ENCODE assay signal across 10 cellular contexts in the genomic region with DNA sequence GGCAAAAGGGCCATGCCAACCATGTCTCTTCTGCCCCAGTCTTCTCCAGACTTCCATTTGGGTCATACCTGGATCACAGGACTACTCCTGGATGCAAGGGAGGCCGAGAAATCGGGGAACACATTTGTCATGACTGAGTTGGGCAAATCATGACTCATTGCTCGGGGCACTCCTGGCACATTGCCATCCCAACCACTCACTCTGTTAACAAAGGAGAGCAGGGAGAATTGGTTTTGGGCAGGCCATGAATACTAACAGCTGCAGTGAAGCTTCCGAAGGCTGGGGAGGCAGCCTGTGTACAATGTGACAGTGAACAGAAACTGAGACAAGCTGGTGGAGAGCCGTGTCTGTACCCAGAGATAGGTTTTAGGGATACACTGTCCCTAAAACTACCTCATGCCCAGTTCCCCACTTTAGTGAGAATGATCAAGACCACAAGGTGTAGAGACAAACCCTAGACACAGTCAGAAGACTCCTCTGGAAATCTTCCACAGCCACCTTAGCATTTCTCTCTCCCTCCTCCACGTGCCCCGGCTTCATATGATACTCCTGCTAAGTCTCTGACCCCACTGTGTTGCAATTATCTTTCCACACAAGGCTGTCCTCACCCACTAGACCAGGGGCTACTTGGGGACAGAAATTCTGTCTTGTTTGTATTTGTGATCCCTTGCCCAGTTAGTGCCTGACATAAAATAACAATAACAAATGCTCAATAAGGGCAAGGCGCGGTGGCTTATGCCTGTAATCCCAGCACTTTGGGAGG. TPM values are rescaled to one million over a fixed set of nuclear protein-coding genes. Genes with fewer than 3 reads are reported as not detected.
DNase-seq lines count a peak whose midpoint lies in the region; ATAC-seq and TF ChIP-seq lines count a peak whose summit lies in the region.
"Had no signal": no experiment of that assay in that cellular context is flagged by ENCODE, and none has a peak within 500 bp of the region (broad histone marks: within the 10 kb centered on the region; RNA-seq: fewer than 3 reads in every experiment).

No MANE protein-coding gene starts in this region.

- H3K27me3 ChIP-seq in A673 (replicated peaks; ENCODE audit: insufficient read depth, low read depth, low read length, poor library complexity) (no peaks in the 10 kb centered on the region), RWPE2 (ENCODE audit: insufficient read depth, poor library complexity, severe bottlenecking) (no peaks in the 10 kb centered on the region), esophagus squamous epithelium (no peaks in the 10 kb centered on the region)

- POLR2A ChIA-PET in A673 (lab: Charles Lee; ENCODE audit: low non-redundant PET) = interaction anchor here (0.5 kb wide), 1 partner anchor 316 kb away, joined by 4 read pairs; no protein-coding TSS in a partner anchor

- CTCF ChIA-PET in A673 (lab: Charles Lee) = no interaction called here

- H3K9me3 ChIP-seq in A673 (ENCODE audit: low read depth, low read length, poor library complexity, severe bottlenecking) = no peaks in the 10 kb centered on the region
- H3K9me3 ChIP-seq in RWPE2 (ENCODE audit: severe bottlenecking) = no peaks in the 10 kb centered on the region
- no peaks in the 10 kb centered on the region for H3K9me3 ChIP-seq in esophagus squamous epithelium
- H3K9me3 ChIP-seq: tibial artery had no signal

- H3K27ac ChIP-seq in A673 (ENCODE audit: low read depth, low read length, poor library complexity, severe bottlenecking) (no peak overlapping the region), RWPE2 (ENCODE audit: poor library complexity, severe bottlenecking) (peak overlapping the region; percentile 58), esophagus squamous epithelium (no peak overlapping the region)
- H3K27ac ChIP-seq: tibial artery had no signal

- TF ChIP-seq CTCF in A673 (conservative IDR thresholded peaks at IDR 0.05; ENCODE audit: low read depth, low read length) = no peak
- TF ChIP-seq CTCF in RWPE2 (IDR thresholded peaks at IDR 0.05; ENCODE audit: poor library complexity, severe bottlenecking) = no peak
- no peak for TF ChIP-seq CTCF in foreskin fibroblast (IDR thresholded peaks at IDR 0.05; ENCODE audit: low read depth, low read length)
- no peak for TF ChIP-seq CTCF in lower leg skin (IDR thresholded peaks at IDR 0.05)
- TF ChIP-seq CTCF in esophagus squamous epithelium (IDR thresholded peaks at IDR 0.05) = no peak

- no TSS peak for BruUV-seq in A673 (replicated peaks; lab: Mats Ljungman, UMichigan)

- H3K4me1 ChIP-seq in A673 (ENCODE audit: insufficient read depth, low read length, poor library complexity, severe bottlenecking) = no peaks in the 10 kb centered on the region
- H3K4me1 ChIP-seq in RWPE2 (ENCODE audit: insufficient read depth, poor library complexity, severe bottlenecking) = peaks cover 41% of the 10 kb centered on the region
- H3K4me1 ChIP-seq in esophagus squamous epithelium = peaks cover under 1 to 16% (median 5%) of the 10 kb centered on the region in 3 donors

- DNase-seq in A673 (ENCODE audit: low spot score) (peak; percentile 71), HS-5 (ENCODE audit: low read depth) (peak; percentile 61), RWPE2 (ENCODE audit: low spot score) (peak; percentile 97), foreskin fibroblast (peak; percentile 58 to 80), lower leg skin (ENCODE audit: low spot score in 2 of 2) (no peak), esophagus squamous epithelium (lab: John Stamatoyannopoulos, UW) (no peak)

- TF ChIP-seq POLR2A in lower leg skin (IDR thresholded peaks at IDR 0.05) (no peak), esophagus squamous epithelium (IDR thresholded peaks at IDR 0.05) (no peak)

- ATAC-seq in RWPE2 (ENCODE audit: low read depth) (peak; percentile 73), HG03571 (IDR thresholded peaks at IDR 0.05; ENCODE audit: unreplicated experiment) (no peak), GM19324 (IDR thresholded peaks at IDR 0.05; ENCODE audit: low FRiP score, unreplicated experiment) (no peak)
- ATAC-seq: CD8-positive, alpha-beta T cell had no signal

- intact Hi-C loops in A673 (cut with micrococcal nuclease; ENCODE audit: unreplicated experiment) = no loop called here
- intact Hi-C loops in lower leg skin (cut with DNase I; ENCODE audit: low total_unique reads) = no loop called here
- intact Hi-C loops in esophagus squamous epithelium (cut with DNase I) = no loop called here

- H3K36me3 ChIP-seq in A673 (ENCODE audit: insufficient read depth, low read length, poor library complexity, severe bottlenecking) = no peaks in the 10 kb centered on the region
- no peaks in the 10 kb centered on the region for H3K36me3 ChIP-seq in RWPE2 (ENCODE audit: low read depth)
- H3K36me3 ChIP-seq in esophagus squamous epithelium = no peaks in the 10 kb centered on the region
- H3K36me3 ChIP-seq: tibial artery had no signal

- WGBS in lower leg skin, 2 donors = 58 to 70% methylated on average over 9 of the region's 9 CpGs
- WGBS in esophagus squamous epithelium, 2 donors = 44 to 49% methylated on average over 9 of the region's 9 CpGs

- H3K4me3 ChIP-seq in A673 (ENCODE audit: low read depth, low read length, poor library complexity, severe bottlenecking) (no peak overlapping the region), RWPE2 (ENCODE audit: severe bottlenecking) (no peak overlapping the region), foreskin fibroblast (ENCODE audit: low read depth in 1 of 2, low read length in 2 of 2) (no peak overlapping the region), lower leg skin (ENCODE audit: low read depth, poor library complexity, severe bottlenecking) (no peak overlapping the region), esophagus squamous epithelium (no peak overlapping the region)
- H3K4me3 ChIP-seq: tibial artery had no signal

RNA-seq across cellular contexts. Expression of a gene that starts 10.5 kb away (rescaled TPM):
- total RNA-seq in A673 (2021) (190 and 196 TPM in 2 replicates), lower leg skin (1 to 10 TPM; 1.3 to 4.5 (median 2.1) TPM), esophagus squamous epithelium (10 to 100 TPM in 1 of 4 donors, 1 to 10 TPM in 3; 4.1 to 22.3 (median 7.4) TPM)

RNA-seq across cellular contexts. Expression of a gene that starts 41.7 kb away (rescaled TPM):
- total RNA-seq in A673 (2021) (18.5 and 29.9 TPM in 2 replicates), lower leg skin (10 to 100 TPM in 1 of 4 donors, 1 to 10 TPM in 3; 2.1 to 11.8 (median 8.4) TPM), esophagus squamous epithelium (1 to 10 TPM in 2 of 4 donors, under 1 TPM in 2; 0.31 to 4.4 (median 1.4) TPM)

Comparison
In these comparisons a context has a peak if more than half of its experiments do, and no peak if none do; other contexts are left out.
1. DNase-seq: peak in A673 (single experiment), HS-5 (single experiment), RWPE2 (single experiment) and foreskin fibroblast (2 of 2); none in lower leg skin (0 of 2) and esophagus squamous epithelium (single experiment).